8 cellular contexts compared by ENCODE assay signal in the genomic region with DNA sequence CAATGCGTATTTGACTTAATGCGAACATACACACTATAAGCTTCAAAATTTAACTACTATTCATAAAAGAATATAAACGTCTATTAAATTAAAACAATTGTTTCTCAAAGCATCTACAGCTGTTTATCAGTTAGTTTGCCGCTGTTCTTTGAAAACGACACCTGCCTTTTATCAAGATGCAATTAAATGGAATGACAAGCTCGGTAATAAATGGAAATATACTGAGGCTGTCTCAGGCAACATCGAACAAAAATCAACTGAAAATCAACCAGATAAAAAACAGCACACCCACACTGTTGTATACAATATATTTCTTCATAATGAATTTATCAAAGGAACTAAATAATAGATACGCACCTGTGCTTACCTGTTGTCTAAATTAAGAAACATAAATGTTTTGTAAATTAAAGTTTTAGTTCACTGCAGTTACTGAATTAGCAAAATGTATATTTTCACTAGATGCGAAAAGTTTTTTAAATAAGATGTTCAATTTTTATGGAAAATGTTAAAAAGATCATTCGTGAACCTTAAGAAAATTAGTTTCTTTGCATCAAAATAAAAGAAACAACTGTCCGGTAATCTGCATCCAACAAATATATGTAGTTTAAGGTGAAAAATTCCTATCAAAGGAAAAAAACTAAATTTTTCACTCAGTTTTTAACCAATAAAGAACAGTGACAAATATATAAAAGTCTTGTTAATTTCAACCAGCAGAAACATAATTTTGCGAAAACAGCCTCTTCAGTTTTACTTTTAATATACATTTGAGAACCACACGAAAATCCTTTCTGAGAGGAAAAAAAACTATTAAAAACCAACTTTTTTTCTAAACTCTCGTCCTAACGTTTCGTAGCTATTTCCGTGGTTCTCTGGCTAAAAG.
DNase-seq lines count a peak whose midpoint lies in the region; ATAC-seq and TF ChIP-seq lines count a peak whose summit lies in the region.

No MANE protein-coding gene starts in this region.

- TF ChIP-seq CTCF in AG04449 (IDR thresholded peaks at IDR 0.05; ENCODE audit: insufficient read depth, low read length, missing control alignments) (no peak), body of pancreas (IDR thresholded peaks at IDR 0.05) (no peak)

- peaks cover 18% of the 10 kb centered on the region for H3K27me3 ChIP-seq in HUES64 (ENCODE audit: insufficient read depth, low read length)
- H3K27me3 ChIP-seq in body of pancreas: peaks cover 0 to 5% of the 10 kb centered on the region in 2 donors
- H3K27me3 ChIP-seq in muscle layer of colon (ENCODE audit: control insufficient read depth in 1 of 2, insufficient read depth in 2 of 2, low read length in 2 of 2): peaks cover 12 to 14% of the 10 kb centered on the region in 2 donors

- no peak for DNase-seq in AG04449 (ENCODE audit: low read depth, low spot score)
- DNase-seq in body of pancreas: no peak
- no peak for DNase-seq in T1000 (lab: John Stamatoyannopoulos, UW)
- DNase-seq in central memory CD4-positive, alpha-beta T cell: no peak

- 68% methylated on average over 7 of the region's 17 CpGs for WGBS in HUES64
- 23 to 25% methylated on average over 17 of the region's 17 CpGs for WGBS in body of pancreas, 2 donors

- POLR2A ChIA-PET in AG04449 (lab: Yijun Ruan, JAX): interaction anchor here (1.4 kb wide), 1 partner anchor 45 kb away, joined by 6 read pairs; no protein-coding TSS in a partner anchor

- TF ChIP-seq POLR2A in body of pancreas (IDR thresholded peaks at IDR 0.05): no peak

- H3K4me1 ChIP-seq in HUES64 (ENCODE audit: insufficient read depth, low read length) (peaks cover 25% of the 10 kb centered on the region), body of pancreas (peaks cover 32% of the 10 kb centered on the region), muscle layer of colon (ENCODE audit: insufficient read depth, low read length) (peaks cover 9% of the 10 kb centered on the region)

- H3K4me3 ChIP-seq in AG04449 (ENCODE audit: low read depth, low read length) (peak overlapping the region; percentile 93), HUES64 (ENCODE audit: low read length) (peak overlapping the region; percentile 79), body of pancreas (peak overlapping the region in 1 of 2 donors; percentile 28), muscle layer of colon (ENCODE audit: low read depth in 1 of 2, low read length in 2 of 2) (peak overlapping the region; percentile 45 to 78)

- intact Hi-C loops in body of pancreas (cut with DNase I): no loop called here

- H3K27ac ChIP-seq in HUES64 (ENCODE audit: low read depth, low read length) (no peak overlapping the region), body of pancreas (peak overlapping the region; percentile 3 to 94 (median 88)), muscle layer of colon (ENCODE audit: low read depth, low read length) (no peak overlapping the region)

- H3K9ac ChIP-seq in HUES64 (ENCODE audit: low read depth, low read length) (peak overlapping the region; percentile 90; the same call in 1 of the 2 replicates), muscle layer of colon (ENCODE audit: low read length) (peak overlapping the region; percentile 25)

- H3K36me3 ChIP-seq in HUES64 (ENCODE audit: insufficient read depth, low read length) (peaks cover 5% of the 10 kb centered on the region; the same call in 1 of the 2 replicates), body of pancreas (replicated peaks in 1 of 2; ENCODE audit: insufficient read depth in 1 of 2, low read depth in 2 of 2) (no peaks in the 10 kb centered on the region), muscle layer of colon (ENCODE audit: insufficient read depth, low read length) (no peaks in the 10 kb centered on the region)

- H3K9me3 ChIP-seq in HUES64 (ENCODE audit: insufficient read depth, low read depth, low read length) (no peaks in the 10 kb centered on the region), body of pancreas (no peaks in the 10 kb centered on the region), muscle layer of colon (ENCODE audit: low read length) (no peaks in the 10 kb centered on the region)

- CTCF ChIA-PET in AG04449 (lab: Yijun Ruan, JAX): interaction anchor here (0.7 to 2.8 kb wide), 9 partner anchors 8 to 832 kb away, joined by 3 to 10 read pairs (median 3); partner anchors contain the start of gene TRIM13

- ATAC-seq in body of pancreas (no peak), GM18870 (IDR thresholded peaks at IDR 0.05; ENCODE audit: unreplicated experiment) (no peak), HG03159 (IDR thresholded peaks at IDR 0.05; ENCODE audit: unreplicated experiment) (no peak)

Comparison
In these comparisons a context has a peak if more than half of its experiments do, and no peak if none do; other contexts are left out.
1. H3K27ac ChIP-seq: peak in body of pancreas (4 of 4); none in HUES64 (single experiment) and muscle layer of colon (single experiment).